Comparison of ENCODE assay signal across 8 cellular contexts in genomic region chrX:108537005-108537404, GRCh38.
DNase-seq lines count a peak whose midpoint lies in the region; ATAC-seq, FAIRE-seq and TF ChIP-seq lines count a peak whose summit lies in the region.

No MANE protein-coding gene starts in this region.

- no peaks in the 10 kb centered on the region for H3K9me3 Mint-ChIP-seq in activated CD4-positive, alpha-beta memory T cell treated with anti-CD3 and anti-CD28 coated beads for 36 hours

- H3K27ac Mint-ChIP-seq in activated CD4-positive, alpha-beta memory T cell treated with anti-CD3 and anti-CD28 coated beads for 36 hours = no peak overlapping the region

- no peaks in the 10 kb centered on the region for H3K36me3 Mint-ChIP-seq in activated CD4-positive, alpha-beta memory T cell treated with anti-CD3 and anti-CD28 coated beads for 36 hours

- POLR2A ChIA-PET in activated CD4-positive, alpha-beta memory T cell treated with anti-CD3 and anti-CD28 coated beads for 36 hours (lab: Charles Lee) = no interaction called here

- no peak for TF ChIP-seq EP300 in esophagus muscularis mucosa (IDR thresholded peaks at IDR 0.05)

- H3K27ac ChIP-seq in OCI-LY3 (ENCODE audit: low read length) (no peak overlapping the region), esophagus muscularis mucosa (replicated peaks in 1 of 4) (peak overlapping the region in 1 of 4 donors; percentile 17)

- no peaks in the 10 kb centered on the region for H3K9me3 ChIP-seq in OCI-LY3 (ENCODE audit: insufficient read depth, low read length)
- no peaks in the 10 kb centered on the region for H3K9me3 ChIP-seq in esophagus muscularis mucosa

- ATAC-seq in GM21381 (IDR thresholded peaks at IDR 0.05; ENCODE audit: unreplicated experiment) = peak; percentile 70
- peak; percentile 94 for ATAC-seq in HG03565 (IDR thresholded peaks at IDR 0.05; ENCODE audit: unreplicated experiment)

- H4K20me1 ChIP-seq in OCI-LY3 (ENCODE audit: insufficient read depth, low read length) = no peaks in the 10 kb centered on the region

- H3K36me3 ChIP-seq in OCI-LY3 (replicated peaks; ENCODE audit: low read depth, low read length) (no peaks in the 10 kb centered on the region), esophagus muscularis mucosa (peaks cover 0 to 3% (median 0%) of the 10 kb centered on the region in 4 donors)

- H3K4me1 ChIP-seq in OCI-LY3 (ENCODE audit: low read length) (peaks cover 4% of the 10 kb centered on the region; the same call in 1 of the 2 replicates), esophagus muscularis mucosa (peaks cover 0 to 9% (median 0%) of the 10 kb centered on the region in 4 donors)

- TF ChIP-seq POLR2A in esophagus muscularis mucosa (IDR thresholded peaks at IDR 0.05; ENCODE audit: low read depth) = no peak

- no peaks in the 10 kb centered on the region for H3K79me2 ChIP-seq in OCI-LY3 (ENCODE audit: low read length)

- CTCF ChIA-PET in activated CD4-positive, alpha-beta memory T cell treated with anti-CD3 and anti-CD28 coated beads for 36 hours (lab: Charles Lee) = no interaction called here

- H3K4me3 ChIP-seq in OCI-LY3 (ENCODE audit: low read length) = no peak overlapping the region
- H3K4me3 ChIP-seq in esophagus muscularis mucosa = no peak overlapping the region

- H3K9ac ChIP-seq in OCI-LY3 (ENCODE audit: low read length) = no peak overlapping the region

- TF ChIP-seq CTCF in OCI-LY3 (IDR thresholded peaks at IDR 0.05; ENCODE audit: low read depth, low read length) (peak; percentile 62), esophagus muscularis mucosa (IDR thresholded peaks at IDR 0.05) (peak; percentile 56 to 70 (median 65))

- WGBS in esophagus muscularis mucosa = 29% methylated on average over 2 of the region's 2 CpGs

- no peaks in the 10 kb centered on the region for H3K4me1 Mint-ChIP-seq in activated CD4-positive, alpha-beta memory T cell treated with anti-CD3 and anti-CD28 coated beads for 36 hours (ENCODE audit: low read depth)

- intact Hi-C loops in esophagus muscularis mucosa (cut with DNase I) = loop anchor here (5.0 kb wide), 1 partner anchor 315 kb away; no protein-coding TSS in a partner anchor
- intact Hi-C loops in activated CD4-positive, alpha-beta memory T cell treated with anti-CD3 and anti-CD28 coated beads for 36 hours (cut with micrococcal nuclease) = loop anchor here (1.0 kb wide), 1 partner anchor 313 kb away; no protein-coding TSS in a partner anchor

- FAIRE-seq in G401.6 (lab: Jason Lieb, UNC) = peak; percentile 91

- H3K27me3 ChIP-seq in OCI-LY3 (ENCODE audit: low read depth, low read length) (no peaks in the 10 kb centered on the region), esophagus muscularis mucosa (no peaks in the 10 kb centered on the region)

- no peak for DNase-seq in esophagus muscularis mucosa (ENCODE audit: extremely low spot score)
- peak; percentile 23 for DNase-seq in renal cortical epithelial cell (ENCODE audit: low read depth)
- DNase-seq in activated CD4-positive, alpha-beta memory T cell treated with anti-CD3 and anti-CD28 coated beads for 36 hours = no peak
- no peak for DNase-seq in activated naive CD4-positive, alpha-beta T cell treated with anti-CD3 and anti-CD28 coated beads, Interleukin-2, amount 50 U/mL, for 16 hours

- no peak overlapping the region for H3K4me3 Mint-ChIP-seq in activated CD4-positive, alpha-beta memory T cell treated with anti-CD3 and anti-CD28 coated beads for 36 hours

- no peak overlapping the region for H3K4me2 ChIP-seq in OCI-LY3 (ENCODE audit: low read length)

- no peak overlapping the region for H2AFZ ChIP-seq in OCI-LY3 (ENCODE audit: low read depth, low read length)

- H3K27me3 Mint-ChIP-seq in activated CD4-positive, alpha-beta memory T cell treated with anti-CD3 and anti-CD28 coated beads for 36 hours = no peaks in the 10 kb centered on the region
